In the genomic region with DNA sequence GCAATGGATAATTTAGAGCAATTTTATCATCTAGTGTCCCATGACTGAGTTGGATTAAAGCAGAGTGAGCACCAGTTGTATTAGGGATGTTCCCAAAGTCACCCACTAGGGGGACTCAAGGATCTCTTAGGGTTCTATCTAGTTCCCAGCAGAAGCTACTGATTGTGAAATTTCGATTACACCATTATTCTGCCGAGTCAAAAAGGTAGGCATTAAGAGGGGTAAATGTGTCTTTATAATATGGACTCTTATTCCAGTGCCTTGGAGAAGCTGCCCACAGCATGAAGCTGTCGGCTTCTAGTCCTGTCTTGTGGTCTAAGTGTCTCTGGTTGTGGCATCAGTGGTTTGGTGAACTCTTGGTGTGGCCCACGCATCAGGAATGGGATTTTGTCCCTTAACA, we compare ENCODE assay signal across 8 cellular contexts. TPM values are rescaled to one million over a fixed set of nuclear protein-coding genes. Genes with fewer than 3 reads are reported as not detected.
A peak's percentile ranks its signal among the peaks of the same experiment; 100 is the strongest.
DNase-seq lines count a peak whose midpoint lies in the region; ATAC-seq, FAIRE-seq and TF ChIP-seq lines count a peak whose summit lies in the region.

No MANE protein-coding gene starts in this region.

- no peaks in the 10 kb centered on the region for H3K9me3 ChIP-seq in CD4-positive, CD25-positive, alpha-beta regulatory T cell (ENCODE audit: control insufficient read depth in 2 of 2, low read length in 2 of 2)
- H3K9me3 ChIP-seq in lung (ENCODE audit: control insufficient read depth in 2 of 2, insufficient read depth in 1 of 2, low read length in 1 of 2): no peaks in the 10 kb centered on the region

- TF ChIP-seq CTCF in dorsolateral prefrontal cortex (IDR thresholded peaks at IDR 0.05 in 54 of 56, conservative IDR thresholded peaks at IDR 0.05 in 2 of 56; ENCODE audit: low read depth in 1 of 56, partially characterized antibody in 56 of 56): peak; percentile 60 to 93 (median 85)
- TF ChIP-seq CTCF in lung (IDR thresholded peaks at IDR 0.05; ENCODE audit: control extremely low read depth, extremely low read depth): peak; percentile 78

- DNase-seq in CD4-positive, CD25-positive, alpha-beta regulatory T cell: peak in 2 of 3 donors; percentile 62 to 76
- DNase-seq in GM12892 (ENCODE audit: insufficient read length) (no peak), Kasumi-1 (lab: John Stamatoyannopoulos, UW) (peak; percentile 82 to 93), SK-MEL-5 (ENCODE audit: low read depth, low spot score) (peak; percentile 79), dorsolateral prefrontal cortex (peak in 2 of 10 donors; percentile 64 to 70), lung (ENCODE audit: low spot score) (peak; percentile 59), urothelium cell line (ENCODE audit: low spot score) (peak; percentile 59), occipital lobe (lab: John Stamatoyannopoulos, UW) (no peak)

- H3K9me3 Mint-ChIP-seq in CD4-positive, CD25-positive, alpha-beta regulatory T cell: no peaks in the 10 kb centered on the region

- WGBS in lung, 2 donors: 35 to 44% methylated on average over 4 of the region's 4 CpGs

- H3K36me3 Mint-ChIP-seq in CD4-positive, CD25-positive, alpha-beta regulatory T cell: peaks cover 8% of the 10 kb centered on the region

- peak overlapping the region in 1 of 3 donors; percentile 25 for H3K27ac Mint-ChIP-seq in CD4-positive, CD25-positive, alpha-beta regulatory T cell

- TF ChIP-seq POLR2A in GM12892 (IDR thresholded peaks at IDR 0.05; ENCODE audit: low read depth, low read length): no peak

- H3K4me1 ChIP-seq in CD4-positive, CD25-positive, alpha-beta regulatory T cell (ENCODE audit: control insufficient read depth, insufficient read depth, low read length, poor library complexity, severe bottlenecking): peaks cover 9% of the 10 kb centered on the region
- H3K4me1 ChIP-seq in lung (ENCODE audit: control insufficient read depth in 2 of 2, insufficient read depth in 2 of 2, low read length in 2 of 2): peaks cover 0 to 6% of the 10 kb centered on the region in 2 donors

- no peaks in the 10 kb centered on the region for H3K36me3 ChIP-seq in CD4-positive, CD25-positive, alpha-beta regulatory T cell (ENCODE audit: control insufficient read depth, insufficient read depth, low read length)
- H3K36me3 ChIP-seq in lung (ENCODE audit: control insufficient read depth in 2 of 2, insufficient read depth in 2 of 2, low read length in 2 of 2): peaks cover 0 to 5% of the 10 kb centered on the region in 2 donors

- intact Hi-C loops in dorsolateral prefrontal cortex (cut with DNase I): loop anchor here (2.0 to 10.0 kb wide), 3 partner anchors 51 to 97 kb away; a partner anchor contains a TSS

- H3K4me3 ChIP-seq in CD4-positive, CD25-positive, alpha-beta regulatory T cell (ENCODE audit: low read depth, low read length): no peak overlapping the region
- peak overlapping the region in 20 of 59 donors; percentile 2 to 38 (median 24) for H3K4me3 ChIP-seq in dorsolateral prefrontal cortex
- no peak overlapping the region for H3K4me3 ChIP-seq in lung

- H3K27me3 ChIP-seq in CD4-positive, CD25-positive, alpha-beta regulatory T cell (ENCODE audit: control insufficient read depth, insufficient read depth, low read length): no peaks in the 10 kb centered on the region
- H3K27me3 ChIP-seq in dorsolateral prefrontal cortex: no peaks in the 10 kb centered on the region
- no peaks in the 10 kb centered on the region for H3K27me3 ChIP-seq in lung (ENCODE audit: control insufficient read depth, insufficient read depth)

- in situ Hi-C loops in SK-MEL-5 (cut with HindIII; ENCODE audit: low pct_unique_long_range_greater_than_20kb, low sequenced_read_pairs): no loop called here

- peaks cover 7 to 39% (median 23%) of the 10 kb centered on the region in 4 donors for H3K4me1 Mint-ChIP-seq in CD4-positive, CD25-positive, alpha-beta regulatory T cell

- no peaks in the 10 kb centered on the region for H3K27me3 Mint-ChIP-seq in CD4-positive, CD25-positive, alpha-beta regulatory T cell

- FAIRE-seq in GM12892 (lab: Jason Lieb, UNC) (peak; percentile 63), urothelium cell line (lab: Jason Lieb, UNC) (no peak)

- peak; percentile 70 to 76 for ATAC-seq in CD4-positive, CD25-positive, alpha-beta regulatory T cell (ENCODE audit: low read depth in 2 of 2)
- peak; percentile 84 for ATAC-seq in lung (ENCODE audit: insufficient read depth, low FRiP score)

- no peak overlapping the region for H3K27ac ChIP-seq in CD4-positive, CD25-positive, alpha-beta regulatory T cell (ENCODE audit: insufficient read depth, low read length, poor library complexity, severe bottlenecking)
- H3K27ac ChIP-seq in dorsolateral prefrontal cortex: peak overlapping the region in 8 of 59 donors; percentile 11 to 51 (median 35)
- H3K27ac ChIP-seq in lung (ENCODE audit: low read depth in 1 of 2, low read length in 1 of 2): no peak overlapping the region

- H3K4me3 Mint-ChIP-seq in CD4-positive, CD25-positive, alpha-beta regulatory T cell: no peak overlapping the region

RNA-seq across cellular contexts. Expression of a gene that starts 53.3 kb away (rescaled TPM):
- 27.6 TPM for total RNA-seq in CD4-positive, CD25-positive, alpha-beta regulatory T cell
- polyA plus RNA-seq in CD4-positive, CD25-positive, alpha-beta regulatory T cell: 1 to 10 TPM; 3.7 to 6.7 (median 6.0) TPM
- polyA plus RNA-seq in GM12892 (2012; ENCODE audit: missing spikeins): 1.3 TPM
- total RNA-seq in SK-MEL-5 (2014; rRNA removed; shearing (Covaris generic)): 3.9 and 4.8 TPM in 2 replicates
- polyA plus RNA-seq in SK-MEL-5 (2015; cell fraction: cytosol; rRNA removed): 6.1 and 6.6 TPM in 2 replicates
- 19.9 and 22.7 TPM in 2 replicates for polyA plus RNA-seq in SK-MEL-5 (2015; cell fraction: nucleus; rRNA removed)
- total RNA-seq in dorsolateral prefrontal cortex (100 to 1,000 TPM in 5 of 120 experiments, 10 to 100 TPM in 115; 37.5 to 114 (median 72.2) TPM), lung (10 to 100 TPM; 39.1 to 76.6 TPM), occipital lobe (68.8 TPM)
- 10 to 100 TPM; 15.4 to 50.8 TPM for polyA plus RNA-seq in lung

Comparison
In these comparisons a context has a peak if more than half of its experiments do, and no peak if none do; other contexts are left out.
1. DNase-seq: peak in CD4-positive, CD25-positive, alpha-beta regulatory T cell (2 of 3), Kasumi-1 (2 of 2), SK-MEL-5 (single experiment), lung (single experiment) and urothelium cell line (single experiment); none in GM12892 (single experiment) and occipital lobe (single experiment).